In genomic region chr12:115895247-115895646, GRCh38 we compare ENCODE assay signal across 9 cellular contexts.
DNase-seq lines count a peak whose midpoint lies in the region; ATAC-seq, FAIRE-seq and TF ChIP-seq lines count a peak whose summit lies in the region.
"Had no signal": no experiment of that assay in that cellular context is flagged by ENCODE, and none has a peak within 500 bp of the region (broad histone marks: within the 10 kb centered on the region; RNA-seq: fewer than 3 reads in every experiment).

No MANE protein-coding gene starts in this region.

- TF ChIP-seq POLR2A in GM12892 (IDR thresholded peaks at IDR 0.05; ENCODE audit: low read depth, low read length) = no peak

- H3K36me3 ChIP-seq in GM23338 (ENCODE audit: insufficient read depth) = no peaks in the 10 kb centered on the region
- H3K36me3 ChIP-seq in kidney epithelial cell (ENCODE audit: control insufficient read depth, insufficient read depth, low read length) = no peaks in the 10 kb centered on the region
- H3K36me3 ChIP-seq: adrenal gland had no signal

- H3K4me1 Mint-ChIP-seq in GM23338 = peaks cover 16% of the 10 kb centered on the region

- no peaks in the 10 kb centered on the region for H3F3A ChIP-seq in GM23338 (replicated peaks; ENCODE audit: low read depth)

- H3K4me3 Mint-ChIP-seq in GM23338 = no peak overlapping the region

- peak; percentile 43 for ATAC-seq in GM23338

- H3K27ac ChIP-seq in C4-2B (no peak overlapping the region), GM23338 (ENCODE audit: low read depth) (no peak overlapping the region), VCaP (no peak overlapping the region)
- H3K27ac ChIP-seq: adrenal gland had no signal

- no peak for FAIRE-seq in GM12892 (lab: Jason Lieb, UNC)

- peaks cover 16% of the 10 kb centered on the region for H3K9me3 Mint-ChIP-seq in GM23338

- H2AFZ ChIP-seq in GM23338 = no peak overlapping the region

- H3K9me2 ChIP-seq in GM23338 (ENCODE audit: insufficient read depth) = peaks cover 4% of the 10 kb centered on the region; the same call in 1 of the 2 replicates

- H3K4me2 ChIP-seq in GM23338 = no peak overlapping the region

- no peak overlapping the region for H3K4me3 ChIP-seq in GM23338
- H3K4me3 ChIP-seq in kidney epithelial cell (ENCODE audit: low read depth, low read length) = no peak overlapping the region
- H3K4me3 ChIP-seq: adrenal gland had no signal

- no peaks in the 10 kb centered on the region for H4K20me1 ChIP-seq in GM23338 (replicated peaks; ENCODE audit: insufficient read depth)

- TF ChIP-seq CTCF in C4-2B (conservative IDR thresholded peaks at IDR 0.05) = peak; percentile 57
- TF ChIP-seq CTCF in GM23338 (conservative IDR thresholded peaks at IDR 0.05; ENCODE audit: low read depth in 2 of 2) = peak; percentile 61 to 74
- TF ChIP-seq CTCF in VCaP (conservative IDR thresholded peaks at IDR 0.05) = peak; percentile 31; the same call in 1 of the 2 replicates
- peak; percentile 30 for TF ChIP-seq CTCF in kidney epithelial cell (IDR thresholded peaks at IDR 0.05; ENCODE audit: insufficient read depth, low read length, poor library complexity, severe bottlenecking)

- H3K36me3 Mint-ChIP-seq in GM23338 (ENCODE audit: low read depth) = peaks cover 12% of the 10 kb centered on the region; the same call in 2 of the 3 replicates

- peaks cover 6% of the 10 kb centered on the region for H3K27me3 Mint-ChIP-seq in GM23338 (ENCODE audit: insufficient read depth, low read depth, poor library complexity)

- no peaks in the 10 kb centered on the region for H3K79me2 ChIP-seq in GM23338 (replicated peaks; ENCODE audit: insufficient read depth)

- DNase-seq in GM23338 (ENCODE audit: low spot score) = peak; percentile 63
- no peak for DNase-seq in kidney epithelial cell (ENCODE audit: low read depth)
- DNase-seq in GM12892 (ENCODE audit: insufficient read length) = no peak
- no peak for DNase-seq in GM19238 (ENCODE audit: insufficient read length, low spot score)
- no peak for DNase-seq in middle frontal gyrus (ENCODE audit: extremely low spot score, low spot score)
- no peak for DNase-seq in AML-193 (lab: John Stamatoyannopoulos, UW)
- DNase-seq: adrenal gland had no signal

- no peak overlapping the region for H3K27ac Mint-ChIP-seq in GM23338

- peaks cover 16% of the 10 kb centered on the region for H3K4me1 ChIP-seq in GM23338 (ENCODE audit: insufficient read depth)
- H3K4me1 ChIP-seq: adrenal gland had no signal

- H3K27me3 ChIP-seq in GM23338 (ENCODE audit: insufficient read depth) (no peaks in the 10 kb centered on the region), kidney epithelial cell (ENCODE audit: control insufficient read depth, insufficient read depth, low read length) (no peaks in the 10 kb centered on the region)
- H3K27me3 ChIP-seq: adrenal gland had no signal

TF ChIP-seq in GM23338, 12 proteins besides CTCF, POLR2A, EP300 and RAD21 (continues in another document):
- no peak for TF ChIP-seq ZNF462 (CRISPR knock-in tag; IDR thresholded peaks at IDR 0.05)
- TF ChIP-seq, protein P1, sequence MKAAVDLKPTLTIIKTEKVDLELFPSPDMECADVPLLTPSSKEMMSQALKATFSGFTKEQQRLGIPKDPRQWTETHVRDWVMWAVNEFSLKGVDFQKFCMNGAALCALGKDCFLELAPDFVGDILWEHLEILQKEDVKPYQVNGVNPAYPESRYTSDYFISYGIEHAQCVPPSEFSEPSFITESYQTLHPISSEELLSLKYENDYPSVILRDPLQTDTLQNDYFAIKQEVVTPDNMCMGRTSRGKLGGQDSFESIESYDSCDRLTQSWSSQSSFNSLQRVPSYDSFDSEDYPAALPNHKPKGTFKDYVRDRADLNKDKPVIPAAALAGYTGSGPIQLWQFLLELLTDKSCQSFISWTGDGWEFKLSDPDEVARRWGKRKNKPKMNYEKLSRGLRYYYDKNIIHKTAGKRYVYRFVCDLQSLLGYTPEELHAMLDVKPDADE (IDR thresholded peaks at IDR 0.05) = no peak
- TF ChIP-seq CREB1 (CRISPR knock-in tag; IDR thresholded peaks at IDR 0.05; ENCODE audit: low read depth) = no peak
- no peak for TF ChIP-seq EZH2phosphoT487 (IDR thresholded peaks at IDR 0.05; ENCODE audit: unreplicated experiment)
- TF ChIP-seq STAT1 (IDR thresholded peaks at IDR 0.05; ENCODE audit: unreplicated experiment) = no peak
- no peak for TF ChIP-seq ZNF114 (CRISPR knock-in tag; IDR thresholded peaks at IDR 0.05)
- no peak for TF ChIP-seq NANOG (IDR thresholded peaks at IDR 0.05; ENCODE audit: borderline replicate concordance)
- TF ChIP-seq POLR2AphosphoS5 (IDR thresholded peaks at IDR 0.05; ENCODE audit: low read depth) = no peak
- no peak for TF ChIP-seq ZNF331 (CRISPR knock-in tag; IDR thresholded peaks at IDR 0.05; ENCODE audit: low read depth)
